17 cellular contexts compared by ENCODE assay signal in genomic region chr4:95231713-95232112, GRCh38.
"Had no signal": no experiment of that assay in that cellular context is flagged by ENCODE, and none has a peak within 500 bp of the region (broad histone marks: within the 10 kb centered on the region; RNA-seq: fewer than 3 reads in every experiment).

No MANE protein-coding gene starts in this region.

- H3K36me3 Mint-ChIP-seq: WTC11 had no signal

- H3K9me3 ChIP-seq: adrenal gland, body of pancreas, psoas muscle, suprapubic skin had no signal

- ATAC-seq: body of pancreas, left lobe of liver, psoas muscle, sciatic nerve, WTC11 had no signal

- H3K4me1 ChIP-seq: adrenal gland, body of pancreas, psoas muscle, suprapubic skin had no signal

- H3K27me3 ChIP-seq: adrenal gland, body of pancreas, suprapubic skin had no signal

- H3K4me3 Mint-ChIP-seq: activated CD4-positive, alpha-beta T cell treated with anti-CD3 and anti-CD28 coated beads, Interleukin-2, amount 10 ng/mL, durations not matched to agents 24 days and 14 days; central memory CD8-positive, alpha-beta T cell; endodermal cell; nephron progenitor cell; WTC11 had no signal

- DNase-seq: activated CD4-positive, alpha-beta T cell treated with anti-CD3 and anti-CD28 coated beads, Interleukin-2, amount 10 ng/mL, durations not matched to agents 24 days and 14 days; activated naive CD4-positive, alpha-beta T cell treated with anti-CD3 and anti-CD28 coated beads, Interleukin-2, amount 50 U/mL, for 16 hours; activated T-cell treated with anti-CD3 and anti-CD28 coated beads for 4 hours; adrenal gland; body of pancreas; dermis blood vessel endothelial cell; endodermal cell; nephron progenitor cell; psoas muscle; stimulated activated CD4-positive, alpha-beta T cell treated with anti-CD3 and anti-CD28 coated beads, Interleukin-2, amount 100 ng/mL, for 24 hours; stimulated activated naive CD4-positive, alpha-beta T cell treated with Interleukin-2 at 50 U/mL for 16 hours; T-helper 1 cell had no signal

- H3K9me3 Mint-ChIP-seq: activated CD4-positive, alpha-beta T cell treated with anti-CD3 and anti-CD28 coated beads, Interleukin-2, amount 10 ng/mL, durations not matched to agents 24 days and 14 days; central memory CD8-positive, alpha-beta T cell; WTC11 had no signal

- H3K27ac ChIP-seq: adrenal gland, body of pancreas, psoas muscle, suprapubic skin had no signal

- H3K4me3 ChIP-seq: adrenal gland, body of pancreas, psoas muscle, suprapubic skin had no signal

- H3K36me3 ChIP-seq: adrenal gland, suprapubic skin had no signal

- H3K4me1 Mint-ChIP-seq: central memory CD8-positive, alpha-beta T cell; WTC11 had no signal

- H3K27ac Mint-ChIP-seq: activated CD4-positive, alpha-beta T cell treated with anti-CD3 and anti-CD28 coated beads, Interleukin-2, amount 10 ng/mL, durations not matched to agents 24 days and 14 days; endodermal cell; nephron progenitor cell; WTC11 had no signal

- H3K27me3 Mint-ChIP-seq: activated CD4-positive, alpha-beta T cell treated with anti-CD3 and anti-CD28 coated beads, Interleukin-2, amount 10 ng/mL, durations not matched to agents 24 days and 14 days; central memory CD8-positive, alpha-beta T cell had no signal
